15 cellular contexts compared by ENCODE assay signal in genomic region chr5:1116109-1116735, GRCh38. TPM values are rescaled to one million over a fixed set of nuclear protein-coding genes. Genes with fewer than 3 reads are reported as not detected.
A peak's percentile ranks its signal among the peaks of the same experiment; 100 is the strongest.
DNase-seq lines count a peak whose midpoint lies in the region; TF ChIP-seq lines count a peak whose summit lies in the region.
"Had no signal": no experiment of that assay in that cellular context is flagged by ENCODE, and none has a peak within 500 bp of the region (broad histone marks: within the 10 kb centered on the region; RNA-seq: fewer than 3 reads in every experiment).

No MANE protein-coding gene starts in this region.

- H4K8ac ChIP-seq in neuronal stem cell (ENCODE audit: low read depth, low read length): no peak overlapping the region

- peak overlapping the region; percentile 56 for H2AK5ac ChIP-seq in neuronal stem cell (ENCODE audit: low read depth, low read length)

- TF ChIP-seq CTCF in RWPE1 (conservative IDR thresholded peaks at IDR 0.05; ENCODE audit: low read depth) (no peak), uterus (IDR thresholded peaks at IDR 0.05) (no peak), hepatocyte (IDR thresholded peaks at IDR 0.05; ENCODE audit: poor library complexity) (no peak)

- no peak overlapping the region for H2BK5ac ChIP-seq in neuronal stem cell (ENCODE audit: low read length)

- H3K23ac ChIP-seq in neuronal stem cell (ENCODE audit: low read depth, low read length, poor library complexity): no peak overlapping the region

- POLR2A ChIA-PET in RWPE1 (lab: Yijun Ruan, JAX; ENCODE audit: low non-redundant PET): interaction anchor here (0.7 kb wide), 1 partner anchor 9 kb away, joined by 3 read pairs; no protein-coding TSS in a partner anchor

- CTCF ChIA-PET in RWPE1 (lab: Yijun Ruan, JAX): interaction anchor here (0.6 kb wide), 2 partner anchors 58 to 110 kb away, joined by 3 to 5 read pairs; no protein-coding TSS in a partner anchor

- peak overlapping the region; percentile 93 for H3K27ac ChIP-seq in RWPE1
- no peak overlapping the region for H3K27ac ChIP-seq in neuronal stem cell (replicated peaks; ENCODE audit: low read length)
- H3K27ac ChIP-seq in uterus: no peak overlapping the region
- no peak overlapping the region for H3K27ac ChIP-seq in hepatocyte
- H3K27ac ChIP-seq: KMS-11 had no signal

- peaks cover 4% of the 10 kb centered on the region for H3K79me2 ChIP-seq in hepatocyte

- H2BK15ac ChIP-seq in neuronal stem cell (ENCODE audit: low read length): peak overlapping the region; percentile 83

- no peak overlapping the region for H2BK12ac ChIP-seq in neuronal stem cell (ENCODE audit: low read length)

- no peak overlapping the region for H3K14ac ChIP-seq in neuronal stem cell (ENCODE audit: low read length)

- H2AFZ ChIP-seq in neuronal stem cell (ENCODE audit: low read length): no peak overlapping the region
- no peak overlapping the region for H2AFZ ChIP-seq in hepatocyte

- H3K9me3 ChIP-seq in neuronal stem cell (replicated peaks in 1 of 2; ENCODE audit: control insufficient read depth in 2 of 2, insufficient read depth in 1 of 2, low read depth in 1 of 2, low read length in 2 of 2): no peaks in the 10 kb centered on the region
- H3K9me3 ChIP-seq in uterus: no peaks in the 10 kb centered on the region
- H3K9me3 ChIP-seq in hepatocyte (ENCODE audit: low read depth): no peaks in the 10 kb centered on the region
- H3K9me3 ChIP-seq: BE2C had no signal

- no peak for TF ChIP-seq POLR2A in uterus (IDR thresholded peaks at IDR 0.05)

- H4K91ac ChIP-seq in neuronal stem cell (ENCODE audit: low read depth, low read length, poor library complexity): no peak overlapping the region

- H2BK120ac ChIP-seq in neuronal stem cell (ENCODE audit: low read depth, low read length): no peak overlapping the region

- peaks cover 6% of the 10 kb centered on the region for H3K79me1 ChIP-seq in neuronal stem cell (ENCODE audit: low read depth, low read length)

- DNase-seq in RWPE1 (ENCODE audit: low spot score) (no peak), glomerular visceral epithelial cell (ENCODE audit: extremely low spot score) (peak; percentile 56), neuronal stem cell (ENCODE audit: low spot score) (no peak), NCI-H510A (lab: John Stamatoyannopoulos, UW) (no peak), uterus (no peak), hepatocyte (ENCODE audit: low spot score) (no peak), NCI-H2196 treated with DMSO at 0.1 percent for 48 hours (lab: John Stamatoyannopoulos, UW; ENCODE audit: unreplicated experiment) (no peak)
- DNase-seq: ACHN; BE2C; CD4-positive, alpha-beta memory T cell; DMS79 treated with DMSO at 0.1 percent for 48 hours; GF-D8; GOT3; H9 had no signal

- intact Hi-C loops in uterus (cut with DNase I; ENCODE audit: low total_unique reads): no loop called here

- no peaks in the 10 kb centered on the region for H3K36me3 ChIP-seq in neuronal stem cell (replicated peaks in 1 of 2; ENCODE audit: control insufficient read depth in 2 of 2, insufficient read depth in 2 of 2, low read length in 2 of 2)
- H3K36me3 ChIP-seq in uterus: no peaks in the 10 kb centered on the region
- H3K36me3 ChIP-seq in hepatocyte (replicated peaks; ENCODE audit: insufficient read depth, low read depth): no peaks in the 10 kb centered on the region
- H3K36me3 ChIP-seq: BE2C had no signal

- H3K9ac ChIP-seq in neuronal stem cell (ENCODE audit: low read depth, low read length, poor library complexity): no peak overlapping the region
- H3K9ac ChIP-seq: KMS-11 had no signal

- H3K27me3 ChIP-seq in neuronal stem cell (ENCODE audit: control insufficient read depth in 3 of 3, insufficient read depth in 3 of 3, low read depth in 1 of 3, low read length in 3 of 3): peaks cover 0 to 42% (median 0%) of the 10 kb centered on the region in 3 experiments
- no peaks in the 10 kb centered on the region for H3K27me3 ChIP-seq in uterus
- H3K27me3 ChIP-seq in hepatocyte: no peaks in the 10 kb centered on the region

- H3K4me3 ChIP-seq in neuronal stem cell (ENCODE audit: low read length in 2 of 2) (no peak overlapping the region), uterus (no peak overlapping the region), hepatocyte (no peak overlapping the region)

- no CpG with 5 or more reads among the region's 19 CpGs for WGBS in neuronal stem cell (ENCODE audit: extremely low coverage in 2 of 2, insufficient read length in 2 of 2, insufficient replicate concordance in 1 of 2), 2 donors
- 91% methylated on average over 19 of the region's 19 CpGs for WGBS in hepatocyte (ENCODE audit: low lambda C conversion rate, missing lambda C conversion rate)

- no peak overlapping the region for H3K4me2 ChIP-seq in neuronal stem cell (ENCODE audit: insufficient read depth, low read length, poor library complexity, severe bottlenecking)
- H3K4me2 ChIP-seq in hepatocyte: no peak overlapping the region
- H3K4me2 ChIP-seq: KMS-11 had no signal

- peaks cover 0 to 12% of the 10 kb centered on the region in 2 donors for H3K4me1 ChIP-seq in neuronal stem cell (ENCODE audit: control insufficient read depth in 2 of 2, insufficient read depth in 1 of 2, low read depth in 1 of 2, low read length in 2 of 2)
- no peaks in the 10 kb centered on the region for H3K4me1 ChIP-seq in uterus
- peaks cover 19% of the 10 kb centered on the region for H3K4me1 ChIP-seq in hepatocyte (ENCODE audit: insufficient read depth)

- H3K18ac ChIP-seq in neuronal stem cell (ENCODE audit: low read length): peak overlapping the region; percentile 13

- H4K20me1 ChIP-seq in hepatocyte (ENCODE audit: insufficient read depth, poor library complexity, severe bottlenecking): no peaks in the 10 kb centered on the region

- H3K4ac ChIP-seq in neuronal stem cell (ENCODE audit: low read length): no peak overlapping the region

- H3K9me2 ChIP-seq in hepatocyte (replicated peaks; ENCODE audit: insufficient read depth): no peaks in the 10 kb centered on the region

RNA-seq across cellular contexts. Expression of gene SLC12A7, which starts 4.4 kb away (rescaled TPM):
- 25.7 TPM for polyA plus RNA-seq in neuronal stem cell (2013, experiment 1 of 2)
- polyA plus RNA-seq in neuronal stem cell (2013, experiment 2 of 2): 25.0 TPM
- total RNA-seq in uterus (10 to 100 TPM in 3 of 4 donors, 1 to 10 TPM in 1; 4.6 to 49.8 (median 15.8) TPM), hepatocyte (19.7 and 30.2 TPM in 2 replicates)
- 31.3 and 34.3 TPM in 2 replicates for polyA plus RNA-seq in hepatocyte
